8 cellular contexts compared by ENCODE assay signal in the genomic region with DNA sequence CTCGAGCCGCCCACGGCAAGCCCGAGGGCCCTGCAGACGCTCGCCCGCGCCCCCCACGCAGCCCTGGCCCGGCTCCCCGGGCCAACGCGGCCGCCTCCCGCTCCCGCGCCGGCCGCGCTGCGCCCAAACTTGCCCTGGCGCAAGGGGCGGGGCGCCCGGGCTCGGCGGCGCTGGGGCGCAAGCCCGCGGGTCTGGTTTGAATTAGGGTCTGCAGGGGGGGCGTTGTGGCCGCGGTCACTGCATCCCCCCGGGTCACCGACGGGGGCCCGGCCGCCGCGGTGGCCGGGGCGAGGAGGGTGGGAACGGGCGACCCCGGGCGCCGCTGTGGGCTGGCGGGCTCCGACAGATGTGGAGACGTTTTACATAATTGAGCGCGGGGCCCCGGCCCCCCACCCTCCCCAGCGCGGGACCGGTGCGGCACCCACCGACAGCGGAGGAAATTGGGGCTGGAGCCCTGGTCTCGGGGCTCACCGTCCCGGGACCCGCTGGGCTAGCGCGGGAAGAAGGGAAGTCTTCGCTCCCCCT. TPM values are rescaled to one million over a fixed set of nuclear protein-coding genes. Genes with fewer than 3 reads are reported as not detected.
DNase-seq lines count a peak whose midpoint lies in the region; ATAC-seq, FAIRE-seq and TF ChIP-seq lines count a peak whose summit lies in the region.

No MANE protein-coding gene starts in this region.

- DNase-seq in H54 (ENCODE audit: insufficient read length, low spot score), result no peak
- peak; percentile 66 for DNase-seq in RWPE2 (ENCODE audit: low spot score)
- DNase-seq in left ventricle myocardium inferior, result no peak
- DNase-seq in stimulated activated naive B cell treated with anti-CD40 and anti-IgM and Interleukin-4, amounts not matched to agents 10 μg/mL and 1 μg/mL and 100 μg/mL, for 72 hours, result no peak
- DNase-seq in EL, result no peak
- no peak for DNase-seq in NCI-H1694 treated with DMSO at 0.1 percent for 48 hours (lab: John Stamatoyannopoulos, UW)
- no peak for DNase-seq in CD4-positive, alpha-beta T cell

- TF ChIP-seq POLR2A in H54 (IDR thresholded peaks at IDR 0.05; ENCODE audit: low read depth, low read length), result peak; percentile 30; the same call in 1 of the 2 replicates

- H3K4me3 ChIP-seq in BLaER1, result peak overlapping the region; percentile 84
- peak overlapping the region; percentile 98 for H3K4me3 ChIP-seq in RWPE2 (ENCODE audit: severe bottlenecking)
- peak overlapping the region; percentile 74 for H3K4me3 ChIP-seq in left ventricle myocardium inferior

- TF ChIP-seq CTCF in RWPE2 (IDR thresholded peaks at IDR 0.05; ENCODE audit: poor library complexity, severe bottlenecking), result no peak
- TF ChIP-seq CTCF in left ventricle myocardium inferior (IDR thresholded peaks at IDR 0.05; ENCODE audit: borderline replicate concordance), result no peak
- no peak for TF ChIP-seq CTCF in CD4-positive, alpha-beta T cell (IDR thresholded peaks at IDR 0.05)

- H3K27ac Mint-ChIP-seq in stimulated activated naive B cell treated with anti-CD40 and anti-IgM and Interleukin-4, amounts not matched to agents 10 μg/mL and 1 μg/mL and 100 μg/mL, for 72 hours, result no peak overlapping the region
- no peak overlapping the region for H3K27ac Mint-ChIP-seq in CD4-positive, alpha-beta T cell

- peaks cover 25% of the 10 kb centered on the region; the same call in 1 of the 2 replicates for H4K20me1 ChIP-seq in BLaER1

- intact Hi-C loops in left ventricle myocardium inferior (cut with micrococcal nuclease), result no loop called here
- intact Hi-C loops in CD4-positive, alpha-beta T cell (cut with DNase I, micrococcal nuclease), result no loop called here

- H3K4me2 ChIP-seq in BLaER1, result peak overlapping the region; percentile 97

- FAIRE-seq in H54 (lab: Jason Lieb, UNC), result no peak

- H3K36me3 Mint-ChIP-seq in stimulated activated naive B cell treated with anti-CD40 and anti-IgM and Interleukin-4, amounts not matched to agents 10 μg/mL and 1 μg/mL and 100 μg/mL, for 72 hours, result no peaks in the 10 kb centered on the region
- H3K36me3 Mint-ChIP-seq in CD4-positive, alpha-beta T cell (ENCODE audit: low read depth), result no peaks in the 10 kb centered on the region

- H3K9me3 ChIP-seq in BLaER1 (no peaks in the 10 kb centered on the region), RWPE2 (ENCODE audit: severe bottlenecking) (no peaks in the 10 kb centered on the region), left ventricle myocardium inferior (replicated peaks) (no peaks in the 10 kb centered on the region)
- H3K9me3 ChIP-seq in CD4-positive, alpha-beta T cell (ENCODE audit: control insufficient read depth, low read length), result no peaks in the 10 kb centered on the region

- POLR2A ChIA-PET in CD4-positive, alpha-beta T cell (lab: Charles Lee), result no interaction called here

- H3K36me3 ChIP-seq in BLaER1 (no peaks in the 10 kb centered on the region), RWPE2 (ENCODE audit: low read depth) (peaks cover 40% of the 10 kb centered on the region), left ventricle myocardium inferior (no peaks in the 10 kb centered on the region)

- H3K4me1 ChIP-seq in BLaER1 (peaks cover 52% of the 10 kb centered on the region), RWPE2 (ENCODE audit: insufficient read depth, poor library complexity, severe bottlenecking) (peaks cover 39% of the 10 kb centered on the region), left ventricle myocardium inferior (peaks cover 28% of the 10 kb centered on the region)

- peaks cover 41 to 59% of the 10 kb centered on the region in 2 donors for H3K27me3 Mint-ChIP-seq in stimulated activated naive B cell treated with anti-CD40 and anti-IgM and Interleukin-4, amounts not matched to agents 10 μg/mL and 1 μg/mL and 100 μg/mL, for 72 hours
- H3K27me3 Mint-ChIP-seq in CD4-positive, alpha-beta T cell, result peaks cover 59% of the 10 kb centered on the region

- peak overlapping the region; percentile 86 for H3K9ac ChIP-seq in BLaER1

- H3K27ac ChIP-seq in BLaER1, result peak overlapping the region; percentile 90
- peak overlapping the region; percentile 97 for H3K27ac ChIP-seq in RWPE2 (ENCODE audit: poor library complexity, severe bottlenecking)
- no peak overlapping the region for H3K27ac ChIP-seq in left ventricle myocardium inferior (replicated peaks)
- H3K27ac ChIP-seq in CD4-positive, alpha-beta T cell (ENCODE audit: low read depth, low read length), result no peak overlapping the region

- no peak for ATAC-seq in RWPE2 (ENCODE audit: low read depth)
- ATAC-seq in stimulated activated naive B cell treated with anti-CD40 and anti-IgM and Interleukin-4, amounts not matched to agents 10 μg/mL and 1 μg/mL and 100 μg/mL, for 72 hours (replicated peaks), result peak; percentile 22 to 30
- no peak for ATAC-seq in CD4-positive, alpha-beta T cell (ENCODE audit: poor library complexity)

- H3K9me3 Mint-ChIP-seq in stimulated activated naive B cell treated with anti-CD40 and anti-IgM and Interleukin-4, amounts not matched to agents 10 μg/mL and 1 μg/mL and 100 μg/mL, for 72 hours, result no peaks in the 10 kb centered on the region
- H3K9me3 Mint-ChIP-seq in CD4-positive, alpha-beta T cell, result no peaks in the 10 kb centered on the region

- H3K27me3 ChIP-seq in BLaER1 (peaks cover 23% of the 10 kb centered on the region), RWPE2 (ENCODE audit: insufficient read depth, poor library complexity, severe bottlenecking) (no peaks in the 10 kb centered on the region), left ventricle myocardium inferior (ENCODE audit: low read depth) (peaks cover 72% of the 10 kb centered on the region)
- peaks cover 55% of the 10 kb centered on the region for H3K27me3 ChIP-seq in CD4-positive, alpha-beta T cell (ENCODE audit: control insufficient read depth, insufficient read depth, low read length)

- H3K4me3 Mint-ChIP-seq in stimulated activated naive B cell treated with anti-CD40 and anti-IgM and Interleukin-4, amounts not matched to agents 10 μg/mL and 1 μg/mL and 100 μg/mL, for 72 hours, result peak overlapping the region in 1 of 2 donors; percentile 77
- H3K4me3 Mint-ChIP-seq in CD4-positive, alpha-beta T cell, result no peak overlapping the region

- peaks cover 8 to 22% of the 10 kb centered on the region in 2 donors for H3K4me1 Mint-ChIP-seq in stimulated activated naive B cell treated with anti-CD40 and anti-IgM and Interleukin-4, amounts not matched to agents 10 μg/mL and 1 μg/mL and 100 μg/mL, for 72 hours
- H3K4me1 Mint-ChIP-seq in CD4-positive, alpha-beta T cell (ENCODE audit: low read depth), result no peaks in the 10 kb centered on the region

- CTCF ChIA-PET in CD4-positive, alpha-beta T cell (lab: Charles Lee), result no interaction called here

RNA-seq across cellular contexts. Expression of a gene that starts 0.7 kb away (rescaled TPM):
- 0.41 TPM for total RNA-seq in left ventricle myocardium inferior
- total RNA-seq in CD4-positive, alpha-beta T cell, result not detected

Comparison
In these comparisons a context has a peak if more than half of its experiments do, and no peak if none do; other contexts are left out.
1. H3K27ac ChIP-seq: peak in BLaER1 (single experiment) and RWPE2 (single experiment); none in left ventricle myocardium inferior (single experiment) and CD4-positive, alpha-beta T cell (single experiment).
2. ATAC-seq: peak in stimulated activated naive B cell treated with anti-CD40 and anti-IgM and Interleukin-4, amounts not matched to agents 10 μg/mL and 1 μg/mL and 100 μg/mL, for 72 hours (2 of 2); none in RWPE2 (single experiment) and CD4-positive, alpha-beta T cell (single experiment).
3. Peak in every context shown above with its lines, with median percentiles within 50 percentile points of each other: H3K4me3 ChIP-seq.